In genomic region chr17:81140695-81141094, GRCh38 we compare ENCODE assay signal across 24 cellular contexts. TPM values are rescaled to one million over a fixed set of nuclear protein-coding genes. Genes with fewer than 3 reads are reported as not detected.
DNase-seq lines count a peak whose midpoint lies in the region; ATAC-seq, FAIRE-seq and TF ChIP-seq lines count a peak whose summit lies in the region.
"Had no signal": no experiment of that assay in that cellular context is flagged by ENCODE, and none has a peak within 500 bp of the region (broad histone marks: within the 10 kb centered on the region; RNA-seq: fewer than 3 reads in every experiment).

No MANE protein-coding gene starts in this region.

- H3K9me3 ChIP-seq in BLaER1 treated with 17β-estradiol and CSF1 and Interleukin-3, amounts not matched to agents 10 nM and 100 nM (replicated peaks in 1 of 11) = no peaks in the 10 kb centered on the region
- H3K9me3 ChIP-seq in K562 (replicated peaks; ENCODE audit: control insufficient read depth, insufficient read depth, low read depth, low read length) (peaks cover 2% of the 10 kb centered on the region; the same call in 1 of the 2 replicates), neuronal stem cell (replicated peaks in 1 of 2; ENCODE audit: control insufficient read depth in 2 of 2, insufficient read depth in 1 of 2, low read depth in 1 of 2, low read length in 2 of 2) (peaks cover 0 to 13% of the 10 kb centered on the region in 2 donors), lower lobe of right lung (no peaks in the 10 kb centered on the region)

- intact Hi-C loops in K562 (cut with micrococcal nuclease) (loop anchor here (5.0 kb wide), 1 partner anchor 87 kb away; no protein-coding TSS in a partner anchor), lower lobe of right lung (cut with DNase I) (no loop called here)

- no peak overlapping the region for H2BK120ac ChIP-seq in neuronal stem cell (ENCODE audit: low read depth, low read length)

- CTCF ChIA-PET in K562 (lab: Yijun Ruan, JAX; ENCODE audit: low intra/inter-chr PET ratio) = no interaction called here

- no peak for TF ChIP-seq CTCF in K562 (IDR thresholded peaks at IDR 0.05 in 2 of 3, conservative IDR thresholded peaks at IDR 0.05 in 1 of 3; ENCODE audit: insufficient read depth in 2 of 3, low read depth in 1 of 3, low read length in 3 of 3)
- TF ChIP-seq CTCF in lower lobe of right lung (IDR thresholded peaks at IDR 0.05) = no peak

- POLR2A ChIA-PET in K562 (lab: Yijun Ruan, JAX) = interaction anchor here (1.4 kb wide), 1 partner anchor 9 kb away, joined by 6 read pairs; no protein-coding TSS in a partner anchor

- no peaks in the 10 kb centered on the region; a peak in 1 of 22 replicates for H3K27me3 ChIP-seq in BLaER1 treated with 17β-estradiol and CSF1 and Interleukin-3, amounts not matched to agents 10 nM and 100 nM
- H3K27me3 ChIP-seq in K562 (ENCODE audit: control insufficient read depth in 2 of 2, insufficient read depth in 2 of 2, low read length in 2 of 2) = peaks cover 0 to 16% of the 10 kb centered on the region in 2 experiments; a peak in 2 of 5 replicates
- no peaks in the 10 kb centered on the region for H3K27me3 ChIP-seq in neuronal stem cell (ENCODE audit: control insufficient read depth in 3 of 3, insufficient read depth in 3 of 3, low read depth in 1 of 3, low read length in 3 of 3)
- H3K27me3 ChIP-seq in lower lobe of right lung (ENCODE audit: low read depth) = no peaks in the 10 kb centered on the region

- no peak for TF ChIP-seq EP300 in K562 (IDR thresholded peaks at IDR 0.05; ENCODE audit: low read length)

- no TSS peak for BruUV-seq in K562 (replicated peaks; lab: Mats Ljungman, UMichigan)

- H4K20me1 ChIP-seq in BLaER1 treated with 17β-estradiol and CSF1 and Interleukin-3, amounts not matched to agents 10 nM and 100 nM = peaks cover 0 to 29% (median under 1%) of the 10 kb centered on the region in 11 experiments; a peak in 6 of 22 replicates
- no peaks in the 10 kb centered on the region for H4K20me1 ChIP-seq in K562 (replicated peaks; ENCODE audit: control insufficient read depth, insufficient read depth, low read length)

- H4K8ac ChIP-seq in neuronal stem cell (ENCODE audit: low read depth, low read length) = peak overlapping the region; percentile 43

- H3K4me2 ChIP-seq in BLaER1 treated with 17β-estradiol and CSF1 and Interleukin-3, amounts not matched to agents 10 nM and 100 nM = peak overlapping the region in 8 of 11 experiments; percentile 74 to 97 (median 88); a peak in 12 of 22 replicates
- H3K4me2 ChIP-seq in K562 (ENCODE audit: insufficient read depth, low read length) = no peak overlapping the region
- H3K4me2 ChIP-seq in neuronal stem cell (ENCODE audit: insufficient read depth, low read length, poor library complexity, severe bottlenecking) = no peak overlapping the region

- H3K79me2 ChIP-seq in K562 (ENCODE audit: control insufficient read depth, insufficient read depth, low read length) = no peaks in the 10 kb centered on the region

- no peaks in the 10 kb centered on the region for H3K9me1 ChIP-seq in K562 (ENCODE audit: control insufficient read depth, insufficient read depth, low read length)

- H3K36me3 ChIP-seq in BLaER1 treated with 17β-estradiol and CSF1 and Interleukin-3, amounts not matched to agents 10 nM and 100 nM = no peaks in the 10 kb centered on the region
- H3K36me3 ChIP-seq in K562 (ENCODE audit: control insufficient read depth, insufficient read depth, low read length) = no peaks in the 10 kb centered on the region
- peaks cover 0 to 3% of the 10 kb centered on the region in 2 donors for H3K36me3 ChIP-seq in neuronal stem cell (replicated peaks in 1 of 2; ENCODE audit: control insufficient read depth in 2 of 2, insufficient read depth in 2 of 2, low read length in 2 of 2)
- H3K36me3 ChIP-seq in lower lobe of right lung = no peaks in the 10 kb centered on the region

- no peak for TF ChIP-seq POLR2A in K562 (conservative IDR thresholded peaks at IDR 0.05)

- WGBS in K562 (ENCODE audit: insufficient coverage, low coverage, missing lambda C conversion rate) = 22% methylated on average over 18 of the region's 37 CpGs
- WGBS in neuronal stem cell (ENCODE audit: extremely low coverage in 2 of 2, insufficient read length in 2 of 2, insufficient replicate concordance in 1 of 2), 2 donors = no CpG with 5 or more reads among the region's 37 CpGs

- H3K27ac ChIP-seq in BLaER1 treated with 17β-estradiol and CSF1 and Interleukin-3, amounts not matched to agents 10 nM and 100 nM = peak overlapping the region in 3 of 11 experiments; percentile 40 to 64 (median 46); a peak in 4 of 22 replicates
- H3K27ac ChIP-seq in K562 (ENCODE audit: extremely low read depth, low read depth, low read length) (no peak overlapping the region), neuronal stem cell (replicated peaks; ENCODE audit: low read length) (no peak overlapping the region), lower lobe of right lung (no peak overlapping the region)
- H3K27ac ChIP-seq: GM23248 had no signal

- H4K91ac ChIP-seq in neuronal stem cell (ENCODE audit: low read depth, low read length, poor library complexity) = no peak overlapping the region

- no peak for ATAC-seq in K562
- no peak for ATAC-seq in SK-N-SH treated with all-trans-retinoic acid at 6 μM for 48 hours
- no peak for ATAC-seq in lower lobe of right lung
- ATAC-seq: GM12878, HCT116 had no signal

- H3K18ac ChIP-seq in neuronal stem cell (ENCODE audit: low read length) = peak overlapping the region; percentile 83

- peaks cover 8% of the 10 kb centered on the region for H3K79me1 ChIP-seq in neuronal stem cell (ENCODE audit: low read depth, low read length)

- H2AFZ ChIP-seq in K562 (ENCODE audit: low read depth, low read length) (no peak overlapping the region), neuronal stem cell (ENCODE audit: low read length) (no peak overlapping the region)
- H2AFZ ChIP-seq: GM23248 had no signal

- peak overlapping the region; percentile 94 for H3K14ac ChIP-seq in neuronal stem cell (ENCODE audit: low read length)

- peak overlapping the region in 1 of 11 experiments; percentile 46; a peak in 1 of 22 replicates for H3K9ac ChIP-seq in BLaER1 treated with 17β-estradiol and CSF1 and Interleukin-3, amounts not matched to agents 10 nM and 100 nM
- H3K9ac ChIP-seq in K562 (ENCODE audit: insufficient read depth in 1 of 2, low read depth in 2 of 2, low read length in 2 of 2) = no peak overlapping the region
- no peak overlapping the region for H3K9ac ChIP-seq in neuronal stem cell (ENCODE audit: low read depth, low read length, poor library complexity)
- H3K9ac ChIP-seq: GM23248 had no signal

- peak overlapping the region; percentile 98 for H2BK12ac ChIP-seq in neuronal stem cell (ENCODE audit: low read length)

- H2BK15ac ChIP-seq in neuronal stem cell (ENCODE audit: low read length) = no peak overlapping the region

- in situ Hi-C loops in K562 (cut with MboI) = loop anchor here (25.0 kb wide), 1 partner anchor 97 kb away; the partner anchor contains the start of genes NDUFAF8 and TEPSIN

- no peak overlapping the region for H3K4ac ChIP-seq in neuronal stem cell (ENCODE audit: low read length)

- peak overlapping the region; percentile 31 for H3K23ac ChIP-seq in neuronal stem cell (ENCODE audit: low read depth, low read length, poor library complexity)

- no peak overlapping the region for H3K4me3 ChIP-seq in BLaER1 treated with 17β-estradiol and CSF1 and Interleukin-3, amounts not matched to agents 10 nM and 100 nM
- H3K4me3 ChIP-seq in K562 (no peak overlapping the region), neuronal stem cell (ENCODE audit: low read length in 2 of 2) (no peak overlapping the region), lower lobe of right lung (no peak overlapping the region)
- H3K4me3 ChIP-seq: GM12878, GM23248 had no signal

- peak overlapping the region; percentile 53 for H2BK5ac ChIP-seq in neuronal stem cell (ENCODE audit: low read length)

- DNase-seq in K562 (ENCODE audit: extremely low read depth in 1 of 4, low spot score in 3 of 4) = no peak
- DNase-seq in neuronal stem cell (ENCODE audit: low spot score) = no peak
- no peak for DNase-seq in ecto neural progenitor cell (ENCODE audit: low spot score)
- no peak for DNase-seq in lower lobe of right lung
- DNase-seq: CD4-positive, alpha-beta T cell; CD8-positive, alpha-beta memory T cell; DMS 273 treated with DMSO at 0.1 percent for 48 hours; DMS79; EL; GDM1; GM23248; H9; HFFc6 had no signal

- no peak for TF ChIP-seq RAD21 in K562 (CRISPR knock-in tag; conservative IDR thresholded peaks at IDR 0.05 in 1 of 2, IDR thresholded peaks at IDR 0.05 in 1 of 2)

- H2AK5ac ChIP-seq in neuronal stem cell (ENCODE audit: low read depth, low read length) = no peak overlapping the region

- peaks cover 39 to 81% (median 71%) of the 10 kb centered on the region in 10 experiments for H3K4me1 ChIP-seq in BLaER1 treated with 17β-estradiol and CSF1 and Interleukin-3, amounts not matched to agents 10 nM and 100 nM
- H3K4me1 ChIP-seq in K562 (replicated peaks in 1 of 2; ENCODE audit: control insufficient read depth in 2 of 2, insufficient read depth in 2 of 2, low read length in 2 of 2) (peaks cover 9 to 41% of the 10 kb centered on the region in 2 experiments; a peak in 3 of 5 replicates), neuronal stem cell (ENCODE audit: control insufficient read depth in 2 of 2, insufficient read depth in 1 of 2, low read depth in 1 of 2, low read length in 2 of 2) (peaks cover 4 to 9% of the 10 kb centered on the region in 2 donors), lower lobe of right lung (peaks cover 9% of the 10 kb centered on the region)

- FAIRE-seq in K562 (lab: Jason Lieb, UNC) = no peak
- FAIRE-seq: D721Med, GM12878, GM19239 had no signal

RNA-seq across cellular contexts. Expression of gene PVALEF, which starts 24.6 kb away (rescaled TPM):
- not detected in 2 replicates for total RNA-seq in K562 (2011; cell fraction: chromatin; rRNA removed; ENCODE audit: low replicate concordance)
- not detected in 2 replicates for total RNA-seq in K562 (2011; cell fraction: nucleolus; rRNA removed)
- not detected in 2 replicates for total RNA-seq in K562 (2011; cell fraction: nucleoplasm; rRNA removed)
- total RNA-seq in K562 (2014; rRNA removed) (not detected in 2 replicates), K562 (2014; rRNA removed; fragmentation: Illumina TruSeq; extraction: Trizol) (not detected in 2 replicates), K562 (2015; rRNA removed; fragmentation: Illumina TruSeq; extraction: Trizol) (not detected in 2 replicates), K562 (2021) (not detected in 2 replicates), lower lobe of right lung (not detected)
- polyA plus RNA-seq in K562 (2011; rRNA removed) (not detected in 2 replicates), K562 (2014; fragmentation: Illumina TruSeq; extraction: Trizol) (not detected in 2 replicates), K562 (2014; fragmentation: Nextera tagmentation; extraction: Ambion mirVana) (not detected), K562 (2014; rRNA removed) (not detected in 2 replicates)
- polyA plus RNA-seq in K562 (2011; cell fraction: cytosol; rRNA removed) = not detected in 2 replicates
- not detected in 2 replicates for polyA plus RNA-seq in K562 (2011; cell fraction: nucleus; rRNA removed)
- not detected in 2 replicates for polyA plus RNA-seq in K562 (2012)
- polyA minus RNA-seq in K562 (2011; rRNA and poly(A)+ RNA removed) = not detected in 2 replicates
- polyA minus RNA-seq in K562 (2011; cell fraction: cytosol; rRNA and poly(A)+ RNA removed) = not detected in 2 replicates
- not detected in 2 replicates for polyA minus RNA-seq in K562 (2011; cell fraction: nucleus; rRNA and poly(A)+ RNA removed)
- polyA plus RNA-seq in neuronal stem cell (2013, experiment 1 of 2) = 0.06 TPM
- 0.04 TPM for polyA plus RNA-seq in neuronal stem cell (2013, experiment 2 of 2)
- total RNA-seq: A172; A673; CD4-positive, alpha-beta T cell; CD8-positive, alpha-beta memory T cell; GM12878; GM23248; H4; H9; HFFc6 had no signal
- polyA plus RNA-seq: BJ; CD14-positive monocyte; CD8-positive, alpha-beta memory T cell; GM12878; GM23248 had no signal

RNA-seq across cellular contexts. Expression of gene AATK, which starts 25.3 kb away (rescaled TPM):
- 0.63 and 1.3 TPM in 2 replicates for total RNA-seq in K562 (2011; cell fraction: chromatin; rRNA removed; ENCODE audit: low replicate concordance)
- total RNA-seq in K562 (2011; cell fraction: nucleolus; rRNA removed) = 1.3 TPM in 2 replicates
- total RNA-seq in K562 (2011; cell fraction: nucleoplasm; rRNA removed) = 0.84 and 1.1 TPM in 2 replicates
- total RNA-seq in K562 (2014; rRNA removed) = 0.24 TPM in 1 of 2 replicates, not detected in the other
- total RNA-seq in K562 (2014; rRNA removed; fragmentation: Illumina TruSeq; extraction: Trizol) = 0.10 TPM in 1 of 2 replicates, not detected in the other
- 0.11 TPM in 1 of 2 replicates, not detected in the other for total RNA-seq in K562 (2015; rRNA removed; fragmentation: Illumina TruSeq; extraction: Trizol)
- 0.51 and 0.55 TPM in 2 replicates for total RNA-seq in K562 (2021)
- 0.43 and 0.50 TPM in 2 replicates for polyA plus RNA-seq in K562 (2011; rRNA removed)
- 0.46 and 1.1 TPM in 2 replicates for polyA plus RNA-seq in K562 (2011; cell fraction: cytosol; rRNA removed)
- polyA plus RNA-seq in K562 (2011; cell fraction: nucleus; rRNA removed) = 1.6 and 3.2 TPM in 2 replicates
- polyA plus RNA-seq in K562 (2012) = 0.18 and 0.32 TPM in 2 replicates
- polyA plus RNA-seq in K562 (2014; fragmentation: Illumina TruSeq; extraction: Trizol) = 0.29 TPM in 1 of 2 replicates, not detected in the other
- not detected for polyA plus RNA-seq in K562 (2014; fragmentation: Nextera tagmentation; extraction: Ambion mirVana)
- polyA plus RNA-seq in K562 (2014; rRNA removed) = 0.25 and 0.26 TPM in 2 replicates
- not detected in 2 replicates for polyA minus RNA-seq in K562 (2011; rRNA and poly(A)+ RNA removed)
- polyA minus RNA-seq in K562 (2011; cell fraction: cytosol; rRNA and poly(A)+ RNA removed) = 1.0 and 1.1 TPM in 2 replicates
- polyA minus RNA-seq in K562 (2011; cell fraction: nucleus; rRNA and poly(A)+ RNA removed) = 0.78 and 1.5 TPM in 2 replicates
- 5.6 TPM for polyA plus RNA-seq in neuronal stem cell (2013, experiment 1 of 2)
- polyA plus RNA-seq in neuronal stem cell (2013, experiment 2 of 2) = 5.4 TPM
- total RNA-seq in lower lobe of right lung = 64.0 TPM
- total RNA-seq: GM12878 had no signal
- polyA plus RNA-seq: CD8-positive, alpha-beta memory T cell had no signal

Comparison
In these comparisons a context has a peak if more than half of its experiments do, and no peak if none do; other contexts are left out.
1. H3K4me2 ChIP-seq: peak in BLaER1 treated with 17β-estradiol and CSF1 and Interleukin-3, amounts not matched to agents 10 nM and 100 nM (8 of 11); none in K562 (single experiment) and neuronal stem cell (single experiment).
2. RNA of gene AATK, which starts 25.3 kb away (total RNA-seq): 64.0 TPM in lower lobe of right lung (single experiment); 0.10 to 1.3 TPM in K562; every median in the first group is over 10 times any median in the second.